ENCODE assay signal across 12 cellular contexts in the genomic region with DNA sequence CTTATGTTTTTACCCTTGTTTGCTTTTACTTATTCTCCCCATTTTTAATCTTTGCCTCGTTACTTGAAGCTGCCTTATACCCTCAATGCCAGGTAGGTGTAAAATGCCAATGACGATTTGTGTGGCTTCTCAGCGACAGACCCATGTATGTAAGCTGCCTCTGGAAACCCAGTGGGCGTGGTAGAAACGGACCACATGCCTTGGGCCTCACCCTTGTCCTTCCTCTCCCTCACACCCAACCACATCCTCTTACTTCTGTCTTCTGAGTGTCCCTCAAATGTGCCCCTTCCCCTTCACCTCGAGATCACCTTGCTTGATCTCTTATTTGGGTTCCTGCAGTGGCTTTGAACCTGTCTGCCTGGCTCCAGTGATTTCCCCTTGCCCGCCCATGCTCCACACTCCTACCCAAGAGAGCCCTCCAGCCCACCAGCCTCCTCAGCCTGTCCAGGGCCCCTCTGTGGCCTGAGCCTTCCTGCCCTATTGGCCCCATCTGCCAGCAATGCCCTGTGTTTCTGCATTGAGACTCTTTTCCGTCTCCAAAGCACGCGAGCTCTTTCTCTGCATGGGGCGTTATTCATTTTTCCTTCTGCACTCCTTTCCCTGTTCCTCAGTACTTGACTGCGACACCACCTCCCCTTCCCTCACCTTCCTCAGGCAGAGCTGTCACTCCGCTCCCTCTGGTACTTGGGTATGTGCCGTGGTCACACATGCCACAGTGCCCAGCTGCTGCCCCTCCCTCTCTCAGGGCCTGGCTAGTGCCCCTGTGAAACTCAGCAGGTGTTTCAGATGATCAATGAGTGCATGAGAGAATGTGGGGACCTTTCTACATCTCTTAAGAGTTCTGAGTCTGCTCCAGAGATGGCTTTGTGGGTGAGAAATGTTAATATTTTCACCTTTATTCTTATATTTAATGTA.
A peak's percentile ranks its signal among the peaks of the same experiment; 100 is the strongest.
DNase-seq lines count a peak whose midpoint lies in the region; ATAC-seq and TF ChIP-seq lines count a peak whose summit lies in the region.
"Had no signal": no experiment of that assay in that cellular context is flagged by ENCODE, and none has a peak within 500 bp of the region (broad histone marks: within the 10 kb centered on the region; RNA-seq: fewer than 3 reads in every experiment).

No MANE protein-coding gene starts in this region.

- no peak overlapping the region for H2BK15ac ChIP-seq in mesendoderm (replicated peaks; ENCODE audit: low read depth)

- H3K4me2 ChIP-seq in BLaER1 (0 out of 2 replicates have a peak overlapping the region, but pooled peaks have one; percentile 12), mesendoderm (ENCODE audit: low read length) (no peak overlapping the region)

- ATAC-seq in HG02885 (IDR thresholded peaks at IDR 0.05; ENCODE audit: poor library complexity, unreplicated experiment): peak; percentile 45
- ATAC-seq in left cardiac atrium: no peak
- no peak for ATAC-seq in GM18519 (IDR thresholded peaks at IDR 0.05; ENCODE audit: low FRiP score, unreplicated experiment)
- ATAC-seq: left lobe of liver had no signal

- H3K23ac ChIP-seq in mesendoderm (ENCODE audit: low read length): no peak overlapping the region

- peaks cover 30% of the 10 kb centered on the region for H3K4me1 ChIP-seq in BLaER1
- peaks cover 6% of the 10 kb centered on the region for H3K4me1 ChIP-seq in mesendoderm (ENCODE audit: control insufficient read depth, low read depth, low read length)
- H3K4me1 ChIP-seq in suprapubic skin: peaks cover 19% of the 10 kb centered on the region
- H3K4me1 ChIP-seq: uterus had no signal

- TF ChIP-seq EP300 in suprapubic skin (IDR thresholded peaks at IDR 0.05): no peak

- no peak overlapping the region for H4K8ac ChIP-seq in mesendoderm (ENCODE audit: low read depth, low read length)

- H3K18ac ChIP-seq in mesendoderm (ENCODE audit: low read length): no peak overlapping the region

- peak overlapping the region; percentile 55 for H3K27ac Mint-ChIP-seq in activated CD4-positive, alpha-beta memory T cell treated with anti-CD3 and anti-CD28 coated beads, Interleukin-2, amount 10 ng/mL, durations not matched to agents 7 days and 5 days
- H3K27ac Mint-ChIP-seq in osteocyte (ENCODE audit: unreplicated experiment): no peak overlapping the region

- H3K36me3 ChIP-seq in BLaER1 (no peaks in the 10 kb centered on the region), mesendoderm (ENCODE audit: control insufficient read depth, insufficient read depth, low read length) (no peaks in the 10 kb centered on the region), suprapubic skin (no peaks in the 10 kb centered on the region)
- H3K36me3 ChIP-seq: uterus had no signal

- TF ChIP-seq CTCF in osteocyte (IDR thresholded peaks at IDR 0.05): no peak
- TF ChIP-seq CTCF in suprapubic skin (IDR thresholded peaks at IDR 0.05): no peak

- H3K27ac ChIP-seq in BLaER1: no peak overlapping the region
- no peak overlapping the region for H3K27ac ChIP-seq in mesendoderm (ENCODE audit: low read depth, low read length)
- no peak overlapping the region for H3K27ac ChIP-seq in suprapubic skin
- H3K27ac ChIP-seq: uterus had no signal

- no peak overlapping the region for H2BK5ac ChIP-seq in mesendoderm (ENCODE audit: low read length)

- H3K36me3 Mint-ChIP-seq in activated CD4-positive, alpha-beta memory T cell treated with anti-CD3 and anti-CD28 coated beads, Interleukin-2, amount 10 ng/mL, durations not matched to agents 7 days and 5 days (ENCODE audit: low read depth): no peaks in the 10 kb centered on the region
- no peaks in the 10 kb centered on the region for H3K36me3 Mint-ChIP-seq in osteocyte (ENCODE audit: unreplicated experiment)

- CTCF ChIA-PET in activated CD4-positive, alpha-beta memory T cell treated with anti-CD3 and anti-CD28 coated beads, Interleukin-2, amount 10 ng/mL, durations not matched to agents 7 days and 5 days (lab: Charles Lee): no interaction called here

- POLR2A ChIA-PET in activated CD4-positive, alpha-beta memory T cell treated with anti-CD3 and anti-CD28 coated beads, Interleukin-2, amount 10 ng/mL, durations not matched to agents 7 days and 5 days (lab: Charles Lee): interaction anchor here (1.6 kb wide), 1 partner anchor 115 kb away, joined by 6 read pairs; the partner anchor contains the start of gene SLX4IP

- H3K9me3 Mint-ChIP-seq in activated CD4-positive, alpha-beta memory T cell treated with anti-CD3 and anti-CD28 coated beads, Interleukin-2, amount 10 ng/mL, durations not matched to agents 7 days and 5 days: no peaks in the 10 kb centered on the region
- H3K9me3 Mint-ChIP-seq in osteocyte (ENCODE audit: unreplicated experiment): no peaks in the 10 kb centered on the region

- H2BK120ac ChIP-seq in mesendoderm (ENCODE audit: low read depth, low read length): no peak overlapping the region

- no peak for TF ChIP-seq POLR2A in suprapubic skin (IDR thresholded peaks at IDR 0.05)

- H3K9ac ChIP-seq in BLaER1: no peak overlapping the region
- no peak overlapping the region for H3K9ac ChIP-seq in mesendoderm (ENCODE audit: low read length)

- peak overlapping the region; percentile 47 for H3K56ac ChIP-seq in mesendoderm (ENCODE audit: low read length)

- H3K27me3 ChIP-seq in BLaER1: no peaks in the 10 kb centered on the region
- H3K27me3 ChIP-seq in mesendoderm (ENCODE audit: insufficient read depth, low read length, poor library complexity): no peaks in the 10 kb centered on the region
- H3K27me3 ChIP-seq in suprapubic skin: no peaks in the 10 kb centered on the region
- H3K27me3 ChIP-seq: uterus had no signal

- WGBS in mesendoderm (ENCODE audit: extremely low coverage, insufficient coverage, low lambda C conversion rate): no CpG with 5 or more reads among the region's 14 CpGs
- 85% methylated on average over 14 of the region's 14 CpGs for WGBS in suprapubic skin

- peaks cover 28% of the 10 kb centered on the region for H3K4me1 Mint-ChIP-seq in activated CD4-positive, alpha-beta memory T cell treated with anti-CD3 and anti-CD28 coated beads, Interleukin-2, amount 10 ng/mL, durations not matched to agents 7 days and 5 days
- peaks cover 42% of the 10 kb centered on the region for H3K4me1 Mint-ChIP-seq in osteocyte (ENCODE audit: unreplicated experiment)

- peak overlapping the region; percentile 38 for H3K4me3 Mint-ChIP-seq in activated CD4-positive, alpha-beta memory T cell treated with anti-CD3 and anti-CD28 coated beads, Interleukin-2, amount 10 ng/mL, durations not matched to agents 7 days and 5 days
- H3K4me3 Mint-ChIP-seq in osteocyte (ENCODE audit: unreplicated experiment): no peak overlapping the region

- H3K9me3 ChIP-seq in BLaER1 (no peaks in the 10 kb centered on the region), suprapubic skin (no peaks in the 10 kb centered on the region)
- H3K9me3 ChIP-seq: uterus had no signal

- H4K20me1 ChIP-seq in BLaER1: peaks cover 27% of the 10 kb centered on the region; the same call in 1 of the 2 replicates

- no peak overlapping the region for H2AK5ac ChIP-seq in mesendoderm (ENCODE audit: low read length)

- no peak overlapping the region for H3K4ac ChIP-seq in mesendoderm (ENCODE audit: low read depth, low read length)

- peaks cover 3% of the 10 kb centered on the region for H3K27me3 Mint-ChIP-seq in activated CD4-positive, alpha-beta memory T cell treated with anti-CD3 and anti-CD28 coated beads, Interleukin-2, amount 10 ng/mL, durations not matched to agents 7 days and 5 days
- no peaks in the 10 kb centered on the region for H3K27me3 Mint-ChIP-seq in osteocyte (ENCODE audit: unreplicated experiment)

- H3K4me3 ChIP-seq in BLaER1: no peak overlapping the region
- H3K4me3 ChIP-seq in mesendoderm (ENCODE audit: low read length): no peak overlapping the region
- H3K4me3 ChIP-seq in suprapubic skin: no peak overlapping the region
- H3K4me3 ChIP-seq: uterus had no signal

- H4K5ac ChIP-seq in mesendoderm (ENCODE audit: low read length): no peak overlapping the region

- DNase-seq in activated CD4-positive, alpha-beta memory T cell treated with anti-CD3 and anti-CD28 coated beads, Interleukin-2, amount 10 ng/mL, durations not matched to agents 7 days and 5 days: peak; percentile 50
- no peak for DNase-seq in mesendoderm
- no peak for DNase-seq in left cardiac atrium
- DNase-seq in osteocyte (ENCODE audit: extremely low spot score, unreplicated experiment): no peak
- no peak for DNase-seq in suprapubic skin (ENCODE audit: low spot score in 2 of 2)
- DNase-seq: NCI-H446 treated with DMSO at 0.1 percent for 48 hours, nucleus accumbens, uterus had no signal

- intact Hi-C loops in left cardiac atrium (cut with DNase I): loop anchor here (5.0 kb wide), 2 partner anchors 97 to 722 kb away; no protein-coding TSS in a partner anchor

- H3K79me1 ChIP-seq in mesendoderm (ENCODE audit: low read length): no peaks in the 10 kb centered on the region

- no peaks in the 10 kb centered on the region for H3K79me2 ChIP-seq in mesendoderm (ENCODE audit: control insufficient read depth, insufficient read depth, low read length)
